1 cellular context compared by ENCODE assay signal in genomic region chr17:34980353-34980680, GRCh38.
TF ChIP-seq lines count a peak whose summit lies in the region.

Gene LIG3 (plus strand): TSS chr17:34980512. CDS start chr17:34983006, 2,494 bp downstream.

TF ChIP-seq in K562, 482 proteins besides CTCF, POLR2A, EP300 and RAD21 (continued from another document):
- TF ChIP-seq SIN3A (IDR thresholded peaks at IDR 0.05; ENCODE audit: borderline replicate concordance in 2 of 2, control insufficient read depth in 1 of 2, low read depth in 2 of 2, low read length in 2 of 2) (peak; percentile 59 to 96; a peak in 2 of 4 replicates), PHB2 (IDR thresholded peaks at IDR 0.05; ENCODE audit: low read depth) (no peak), CREM (IDR thresholded peaks at IDR 0.05; ENCODE audit: low read depth) (peak; percentile 51; the same call in 1 of the 2 replicates), ZNF76 (CRISPR knock-in tag; IDR thresholded peaks at IDR 0.05; ENCODE audit: borderline replicate concordance) (no peak), SAP30 (IDR thresholded peaks at IDR 0.05; ENCODE audit: borderline replicate concordance, insufficient read depth, low read depth, low read length, poor library complexity, severe bottlenecking) (peak; percentile 82), ZFPM2 (CRISPR knock-in tag; IDR thresholded peaks at IDR 0.05) (no peak), KDM4B (IDR thresholded peaks at IDR 0.05; ENCODE audit: borderline replicate concordance in 2 of 2, low read depth in 1 of 2) (no peak), UBTF (IDR thresholded peaks at IDR 0.05; ENCODE audit: borderline replicate concordance in 1 of 2, low read depth in 2 of 2, low read length in 2 of 2) (no peak), RAD51 (IDR thresholded peaks at IDR 0.05; ENCODE audit: borderline replicate concordance, low read depth) (peak; percentile 81)
- TF ChIP-seq, protein P1, sequence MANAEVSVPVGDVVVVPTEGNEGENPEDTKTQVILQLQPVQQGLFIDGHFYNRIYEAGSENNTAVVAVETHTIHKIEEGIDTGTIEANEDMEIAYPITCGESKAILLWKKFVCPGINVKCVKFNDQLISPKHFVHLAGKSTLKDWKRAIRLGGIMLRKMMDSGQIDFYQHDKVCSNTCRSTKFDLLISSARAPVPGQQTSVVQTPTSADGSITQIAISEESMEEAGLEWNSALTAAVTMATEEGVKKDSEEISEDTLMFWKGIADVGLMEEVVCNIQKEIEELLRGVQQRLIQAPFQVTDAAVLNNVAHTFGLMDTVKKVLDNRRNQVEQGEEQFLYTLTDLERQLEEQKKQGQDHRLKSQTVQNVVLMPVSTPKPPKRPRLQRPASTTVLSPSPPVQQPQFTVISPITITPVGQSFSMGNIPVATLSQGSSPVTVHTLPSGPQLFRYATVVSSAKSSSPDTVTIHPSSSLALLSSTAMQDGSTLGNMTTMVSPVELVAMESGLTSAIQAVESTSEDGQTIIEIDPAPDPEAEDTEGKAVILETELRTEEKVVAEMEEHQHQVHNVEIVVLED (CRISPR knock-in tag; IDR thresholded peaks at IDR 0.05) = no peak
- TF ChIP-seq, protein P2, sequence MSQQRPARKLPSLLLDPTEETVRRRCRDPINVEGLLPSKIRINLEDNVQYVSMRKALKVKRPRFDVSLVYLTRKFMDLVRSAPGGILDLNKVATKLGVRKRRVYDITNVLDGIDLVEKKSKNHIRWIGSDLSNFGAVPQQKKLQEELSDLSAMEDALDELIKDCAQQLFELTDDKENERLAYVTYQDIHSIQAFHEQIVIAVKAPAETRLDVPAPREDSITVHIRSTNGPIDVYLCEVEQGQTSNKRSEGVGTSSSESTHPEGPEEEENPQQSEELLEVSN (IDR thresholded peaks at IDR 0.05; ENCODE audit: borderline replicate concordance in 1 of 2, extremely low read depth in 1 of 2, insufficient read depth in 1 of 2, insufficient read length in 1 of 2, low read depth in 1 of 2, low read length in 1 of 2, poor library complexity in 1 of 2, severe bottlenecking in 1 of 2) = peak; percentile 91 to 97
- TF ChIP-seq, protein P3, sequence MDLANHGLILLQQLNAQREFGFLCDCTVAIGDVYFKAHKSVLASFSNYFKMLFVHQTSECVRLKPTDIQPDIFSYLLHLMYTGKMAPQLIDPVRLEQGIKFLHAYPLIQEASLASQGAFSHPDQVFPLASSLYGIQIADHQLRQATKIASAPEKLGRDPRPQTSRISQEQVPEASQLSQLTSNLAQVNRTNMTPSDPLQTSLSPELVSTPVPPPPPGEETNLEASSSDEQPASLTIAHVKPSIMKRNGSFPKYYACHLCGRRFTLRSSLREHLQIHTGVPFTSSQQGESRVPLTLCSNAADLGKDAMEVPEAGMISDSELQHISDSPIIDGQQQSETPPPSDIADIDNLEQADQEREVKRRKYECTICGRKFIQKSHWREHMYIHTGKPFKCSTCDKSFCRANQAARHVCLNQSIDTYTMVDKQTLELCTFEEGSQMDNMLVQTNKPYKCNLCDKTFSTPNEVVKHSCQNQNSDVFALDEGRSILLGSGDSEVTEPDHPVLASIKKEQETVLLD (IDR thresholded peaks at IDR 0.05) = peak; percentile 82
